Comparison of ENCODE assay signal across 11 cellular contexts in genomic region chr2:54606393-54606973, GRCh38.
DNase-seq lines count a peak whose midpoint lies in the region; ATAC-seq lines count a peak whose summit lies in the region.
"Had no signal": no experiment of that assay in that cellular context is flagged by ENCODE, and none has a peak within 500 bp of the region (broad histone marks: within the 10 kb centered on the region; RNA-seq: fewer than 3 reads in every experiment).

No MANE protein-coding gene starts in this region.

- H3K4me2 ChIP-seq in BLaER1 treated with 17β-estradiol and CSF1 and Interleukin-3, amounts not matched to agents 10 nM and 100 nM: peak overlapping the region in 10 of 11 experiments; percentile 13 to 96 (median 83); a peak in 15 of 22 replicates
- H3K4me2 ChIP-seq: KMS-11 had no signal

- peak; percentile 52 for ATAC-seq in sciatic nerve
- ATAC-seq in HG02981 (IDR thresholded peaks at IDR 0.05; ENCODE audit: unreplicated experiment): no peak
- ATAC-seq: stimulated activated naive B cell treated with anti-CD40 and anti-IgM and Interleukin-4, amounts not matched to agents 10 μg/mL and 1 μg/mL and 100 μg/mL, for 72 hours had no signal

- H3K27ac ChIP-seq in BLaER1 treated with 17β-estradiol and CSF1 and Interleukin-3, amounts not matched to agents 10 nM and 100 nM: 0 out of 22 replicates have a peak overlapping the region, but pooled peaks of 1 of the 11 experiments have one; percentile 72
- H3K27ac ChIP-seq: KMS-11 had no signal

- peaks cover 0 to 10% (median 0%) of the 10 kb centered on the region in 11 experiments; a peak in 4 of 22 replicates for H3K9me3 ChIP-seq in BLaER1 treated with 17β-estradiol and CSF1 and Interleukin-3, amounts not matched to agents 10 nM and 100 nM (replicated peaks in 1 of 11)

- DNase-seq in activated CD4-positive, alpha-beta T cell treated with anti-CD3 and anti-CD28 coated beads for 48 hours: peak; percentile 70
- peak; percentile 23 for DNase-seq in effector CD4-positive, alpha-beta T cell
- DNase-seq in sciatic nerve (ENCODE audit: low spot score) (no peak), AG08396 (ENCODE audit: low spot score) (no peak), Kasumi-1 (lab: John Stamatoyannopoulos, UW) (no peak), NCI-H1092 treated with DMSO at 0.1 percent for 48 hours (lab: John Stamatoyannopoulos, UW) (no peak)
- DNase-seq: NCI-H748 treated with DMSO at 0.1 percent for 48 hours; stimulated activated naive B cell treated with anti-CD40 and anti-IgM and Interleukin-4, amounts not matched to agents 10 μg/mL and 1 μg/mL and 100 μg/mL, for 72 hours had no signal

- H3K9ac ChIP-seq in BLaER1 treated with 17β-estradiol and CSF1 and Interleukin-3, amounts not matched to agents 10 nM and 100 nM: no peak overlapping the region
- H3K9ac ChIP-seq: KMS-11 had no signal

- H3K4me1 ChIP-seq in BLaER1 treated with 17β-estradiol and CSF1 and Interleukin-3, amounts not matched to agents 10 nM and 100 nM: peaks cover 44 to 98% (median 88%) of the 10 kb centered on the region in 10 experiments

- no peaks in the 10 kb centered on the region for H3K27me3 ChIP-seq in BLaER1 treated with 17β-estradiol and CSF1 and Interleukin-3, amounts not matched to agents 10 nM and 100 nM

- H3K36me3 ChIP-seq in BLaER1 treated with 17β-estradiol and CSF1 and Interleukin-3, amounts not matched to agents 10 nM and 100 nM: peaks cover 0 to 88% (median 49%) of the 10 kb centered on the region in 11 experiments; a peak in 17 of 22 replicates

- H3K4me3 ChIP-seq in BLaER1 treated with 17β-estradiol and CSF1 and Interleukin-3, amounts not matched to agents 10 nM and 100 nM: no peak overlapping the region

- intact Hi-C loops in sciatic nerve (cut with DNase I): no loop called here

- H4K20me1 ChIP-seq in BLaER1 treated with 17β-estradiol and CSF1 and Interleukin-3, amounts not matched to agents 10 nM and 100 nM: peaks cover 0 to 100% (median 92%) of the 10 kb centered on the region in 11 experiments; a peak in 18 of 22 replicates

Comparison
In these comparisons a context has a peak if more than half of its experiments do, and no peak if none do; other contexts are left out.
1. DNase-seq: peak in activated CD4-positive, alpha-beta T cell treated with anti-CD3 and anti-CD28 coated beads for 48 hours (single experiment) and effector CD4-positive, alpha-beta T cell (single experiment); none in sciatic nerve (single experiment), AG08396 (single experiment), Kasumi-1 (0 of 2) and NCI-H1092 treated with DMSO at 0.1 percent for 48 hours (single experiment).